In genomic region chr17:2723505-2723996, GRCh38 we compare ENCODE assay signal across 12 cellular contexts. TPM values are rescaled to one million over a fixed set of nuclear protein-coding genes. Genes with fewer than 3 reads are reported as not detected.
DNase-seq lines count a peak whose midpoint lies in the region; ATAC-seq, FAIRE-seq and TF ChIP-seq lines count a peak whose summit lies in the region.
"Had no signal": no experiment of that assay in that cellular context is flagged by ENCODE, and none has a peak within 500 bp of the region (broad histone marks: within the 10 kb centered on the region; RNA-seq: fewer than 3 reads in every experiment).

No MANE protein-coding gene starts in this region.

- POLR2A ChIA-PET in A549 (lab: Yijun Ruan, JAX) = no interaction called here

- H3K4me3 ChIP-seq in A549 (no peak overlapping the region), H7 (ENCODE audit: insufficient read depth, low read depth, low read length) (peak overlapping the region; percentile 56), esophagus muscularis mucosa (peak overlapping the region; percentile 46 to 58 (median 48))

- H3K4me2 ChIP-seq in A549 = no peak overlapping the region
- H3K4me2 ChIP-seq: KMS-11 had no signal

- H3K27me3 ChIP-seq in H7 (ENCODE audit: control insufficient read depth, insufficient read depth, low read length) = no peaks in the 10 kb centered on the region
- peaks cover 0 to 64% (median 24%) of the 10 kb centered on the region in 4 donors for H3K27me3 ChIP-seq in esophagus muscularis mucosa

- WGBS in A549 (ENCODE audit: missing lambda C conversion rate) = 79% methylated on average over 12 of the region's 18 CpGs
- WGBS in esophagus muscularis mucosa = 43% methylated on average over 5 of the region's 18 CpGs

- H3K27ac Mint-ChIP-seq in nephron = no peak overlapping the region

- H3K9me3 Mint-ChIP-seq in nephron = no peaks in the 10 kb centered on the region

- no peak for TF ChIP-seq POLR2A in A549 (IDR thresholded peaks at IDR 0.05; ENCODE audit: low read length)
- TF ChIP-seq POLR2A in esophagus muscularis mucosa (IDR thresholded peaks at IDR 0.05; ENCODE audit: low read depth) = no peak

- no peak overlapping the region for H3K27ac ChIP-seq in A549
- peak overlapping the region; percentile 49 to 66 (median 60) for H3K27ac ChIP-seq in esophagus muscularis mucosa (replicated peaks in 1 of 4)
- H3K27ac ChIP-seq: C4-2B, foreskin keratinocyte, KMS-11 had no signal

- TF ChIP-seq EP300 in A549 (IDR thresholded peaks at IDR 0.05) (no peak), esophagus muscularis mucosa (IDR thresholded peaks at IDR 0.05) (no peak)

- no peak for TF ChIP-seq RAD21 in A549 (conservative IDR thresholded peaks at IDR 0.05 in 1 of 2, IDR thresholded peaks at IDR 0.05 in 1 of 2)

- 0 out of 3 replicates have a peak, but pooled peaks cover 4% of the 10 kb centered on the region for H3K9me3 ChIP-seq in A549
- no peaks in the 10 kb centered on the region for H3K9me3 ChIP-seq in esophagus muscularis mucosa

- H3K4me3 Mint-ChIP-seq in nephron = peak overlapping the region; percentile 48 to 62 (median 52)

- peak; percentile 9 to 14; a peak in 2 of 6 replicates for ATAC-seq in A549

- H3K36me3 ChIP-seq in H7 (replicated peaks; ENCODE audit: control insufficient read depth, insufficient read depth, low read length) (no peaks in the 10 kb centered on the region; the same call in 1 of the 2 replicates), esophagus muscularis mucosa (no peaks in the 10 kb centered on the region)

- intact Hi-C loops in esophagus muscularis mucosa (cut with DNase I) = no loop called here

- H3K27me3 Mint-ChIP-seq in nephron (ENCODE audit: low read depth) = peaks cover 68% of the 10 kb centered on the region

- CTCF ChIA-PET in A549 (lab: Yijun Ruan, JAX) = interaction anchor here (0.6 to 2.5 kb wide), 6 partner anchors 10 to 289 kb away, joined by 3 to 8 read pairs (median 5); no protein-coding TSS in a partner anchor

- H3K36me3 Mint-ChIP-seq in nephron (ENCODE audit: low read depth) = no peaks in the 10 kb centered on the region

- no peak for FAIRE-seq in A549 (lab: Jason Lieb, UNC)

- H3K4me1 ChIP-seq in A549 (no peaks in the 10 kb centered on the region), esophagus muscularis mucosa (peaks cover 0 to 20% (median 18%) of the 10 kb centered on the region in 4 donors)
- H3K4me1 ChIP-seq: foreskin keratinocyte had no signal

- H3K4me1 Mint-ChIP-seq in nephron = no peaks in the 10 kb centered on the region

- no peak for DNase-seq in A549 (ENCODE audit: low read depth in 1 of 2, low spot score in 1 of 2)
- no peak for DNase-seq in H7
- DNase-seq in esophagus muscularis mucosa (ENCODE audit: extremely low spot score) = no peak
- no peak for DNase-seq in activated CD4-positive, CD25-positive, alpha-beta regulatory T cell (lab: John Stamatoyannopoulos, UW)
- DNase-seq in T-helper 1 cell = no peak
- DNase-seq in anterior cingulate cortex (lab: John Stamatoyannopoulos, UW) = no peak
- no peak for DNase-seq in cerebellar nuclear complex (lab: John Stamatoyannopoulos, UW)
- DNase-seq: NCI-H446 had no signal

- TF ChIP-seq CTCF in A549 (IDR thresholded peaks at IDR 0.05) (no peak), esophagus muscularis mucosa (IDR thresholded peaks at IDR 0.05) (no peak), nephron (IDR thresholded peaks at IDR 0.05; ENCODE audit: unreplicated experiment in 3 of 3) (no peak)

TF ChIP-seq in A549, 52 proteins besides CTCF, POLR2A, EP300 and RAD21:
- TF ChIP-seq CEBPB (IDR thresholded peaks at IDR 0.05) (no peak), PHF8 (IDR thresholded peaks at IDR 0.05; ENCODE audit: borderline replicate concordance, low read depth) (no peak), RNF2 (IDR thresholded peaks at IDR 0.05; ENCODE audit: borderline replicate concordance, low read depth) (no peak), BHLHE40 (IDR thresholded peaks at IDR 0.05; ENCODE audit: low read depth, low read length) (no peak), ATOH8 (CRISPR knock-in tag; IDR thresholded peaks at IDR 0.05; ENCODE audit: low read depth) (no peak), MAX (IDR thresholded peaks at IDR 0.05) (no peak), ZFP36 (IDR thresholded peaks at IDR 0.05; ENCODE audit: borderline replicate concordance, partially characterized antibody) (no peak), HEYL (CRISPR knock-in tag; IDR thresholded peaks at IDR 0.05) (no peak), HOXB13 (CRISPR knock-in tag; IDR thresholded peaks at IDR 0.05; ENCODE audit: low read depth) (no peak), USF2 (IDR thresholded peaks at IDR 0.05) (no peak), POLR2AphosphoS2 (conservative IDR thresholded peaks at IDR 0.05; ENCODE audit: low read length) (no peak), HOXA7 (CRISPR knock-in tag; IDR thresholded peaks at IDR 0.05) (no peak), CHD4 (IDR thresholded peaks at IDR 0.05; ENCODE audit: borderline replicate concordance) (no peak), TFCP2L1 (CRISPR knock-in tag; IDR thresholded peaks at IDR 0.05) (no peak), NPAS2 (CRISPR knock-in tag; IDR thresholded peaks at IDR 0.05; ENCODE audit: borderline replicate concordance) (no peak), CHD2 (IDR thresholded peaks at IDR 0.05; ENCODE audit: low read length, partially characterized antibody) (no peak)

RNA-seq across cellular contexts. Expression of gene CLUH, which starts 12.0 kb away (rescaled TPM):
- polyA plus RNA-seq in A549 (2011; rRNA removed) = 23.5 and 23.6 TPM in 2 replicates
- polyA plus RNA-seq in A549 (2012; cell fraction: cytosol; rRNA removed) = 105 and 145 TPM in 2 replicates
- polyA plus RNA-seq in A549 (2012; cell fraction: nucleus; rRNA removed) = 466 and 990 TPM in 2 replicates
- polyA plus RNA-seq in A549 (2017; fragmentation: RNase III; extraction: RNeasy Plus Mini Kit Qiagen cat#74134 plus additional on column Dnase treatment) = 87.8 to 98.8 TPM (median 93.1 TPM) in 3 replicates
- polyA minus RNA-seq in A549 (2011; rRNA and poly(A)+ RNA removed) = 18.8 and 35.7 TPM in 2 replicates
- 131 and 148 TPM in 2 replicates for total RNA-seq in H7 (2014; rRNA removed; shearing (Covaris generic))
- 10 to 100 TPM; 42.8 to 92.9 (median 62.9) TPM for total RNA-seq in esophagus muscularis mucosa

RNA-seq across cellular contexts. Expression of gene CCDC92B, which starts 25.9 kb away (rescaled TPM):
- 0.05 and 0.07 TPM in 2 replicates for polyA plus RNA-seq in A549 (2011; rRNA removed)
- polyA plus RNA-seq in A549 (2012; cell fraction: cytosol; rRNA removed) = 0.11 and 0.16 TPM in 2 replicates
- polyA plus RNA-seq in A549 (2012; cell fraction: nucleus; rRNA removed) = 0.28 and 0.36 TPM in 2 replicates
- 0.08 to 0.12 TPM (median 0.10 TPM) in 3 replicates for polyA plus RNA-seq in A549 (2017; fragmentation: RNase III; extraction: RNeasy Plus Mini Kit Qiagen cat#74134 plus additional on column Dnase treatment)
- 0.10 and 0.12 TPM in 2 replicates for polyA minus RNA-seq in A549 (2011; rRNA and poly(A)+ RNA removed)
- 2.5 and 3.7 TPM in 2 replicates for total RNA-seq in H7 (2014; rRNA removed; shearing (Covaris generic))
- under 1 TPM in 2 of 4 donors, not detected in 2; 0.13 to 0.42 TPM for total RNA-seq in esophagus muscularis mucosa

Comparison
In these comparisons a context has a peak if more than half of its experiments do, and no peak if none do; other contexts are left out.
1. H3K27ac ChIP-seq: peak in esophagus muscularis mucosa (4 of 4); none in A549 (0 of 2).